Comparison of ENCODE assay signal across 9 cellular contexts in genomic region chr9:109903515-109904138, GRCh38.
A peak's percentile ranks its signal among the peaks of the same experiment; 100 is the strongest.
DNase-seq lines count a peak whose midpoint lies in the region; ATAC-seq, FAIRE-seq and TF ChIP-seq lines count a peak whose summit lies in the region.
"Had no signal": no experiment of that assay in that cellular context is flagged by ENCODE, and none has a peak within 500 bp of the region (broad histone marks: within the 10 kb centered on the region; RNA-seq: fewer than 3 reads in every experiment).

No MANE protein-coding gene starts in this region.

- in situ Hi-C loops in K562 (cut with MboI): loop anchor here (10.0 kb wide), 1 partner anchor 251 kb away; no protein-coding TSS in a partner anchor

- no peak overlapping the region for H3K9ac ChIP-seq in K562 (ENCODE audit: insufficient read depth in 1 of 2, low read depth in 2 of 2, low read length in 2 of 2)

- no peak overlapping the region for H3K4me2 ChIP-seq in K562 (ENCODE audit: insufficient read depth, low read length)

- peak; percentile 54 to 76 for TF ChIP-seq RAD21 in K562 (CRISPR knock-in tag; conservative IDR thresholded peaks at IDR 0.05 in 1 of 2, IDR thresholded peaks at IDR 0.05 in 1 of 2)

- ATAC-seq in GM18867 (IDR thresholded peaks at IDR 0.05; ENCODE audit: unreplicated experiment): peak; percentile 56
- ATAC-seq in K562: peak; percentile 93
- ATAC-seq in GM18520 (IDR thresholded peaks at IDR 0.05; ENCODE audit: unreplicated experiment): no peak

- H3K27ac ChIP-seq in K562 (ENCODE audit: extremely low read depth, low read depth, low read length): no peak overlapping the region
- H3K27ac ChIP-seq in iPS DF 6.9 (ENCODE audit: low read length): no peak overlapping the region
- H3K27ac ChIP-seq: neutrophil had no signal

- no peak for TF ChIP-seq POLR2A in K562 (conservative IDR thresholded peaks at IDR 0.05)

- no peaks in the 10 kb centered on the region; the same call in 1 of the 2 replicates for H4K20me1 ChIP-seq in K562 (replicated peaks; ENCODE audit: control insufficient read depth, insufficient read depth, low read length)

- no peak overlapping the region for H3K4me3 ChIP-seq in K562
- no peak overlapping the region for H3K4me3 ChIP-seq in iPS DF 6.9 (ENCODE audit: low read length)

- H3K9me3 ChIP-seq in K562 (replicated peaks; ENCODE audit: control insufficient read depth, insufficient read depth, low read depth, low read length) (no peaks in the 10 kb centered on the region), iPS DF 6.9 (ENCODE audit: control insufficient read depth, insufficient read depth, low read length) (no peaks in the 10 kb centered on the region)
- H3K9me3 ChIP-seq: neutrophil had no signal

- peak; percentile 65 to 80 (median 72) for TF ChIP-seq CTCF in K562 (IDR thresholded peaks at IDR 0.05 in 2 of 3, conservative IDR thresholded peaks at IDR 0.05 in 1 of 3; ENCODE audit: insufficient read depth in 2 of 3, low read depth in 1 of 3, low read length in 3 of 3)

- BruUV-seq in K562 (replicated peaks; lab: Mats Ljungman, UMichigan): no TSS peak

- WGBS in K562 (ENCODE audit: insufficient coverage, low coverage, missing lambda C conversion rate): 0% methylated on average over 2 of the region's 2 CpGs
- no CpG with 5 or more reads among the region's 2 CpGs for WGBS in iPS DF 6.9 (ENCODE audit: insufficient coverage, insufficient read length)

- intact Hi-C loops in K562 (cut with micrococcal nuclease): loop anchor here (1.0 to 10.0 kb wide), 4 partner anchors 155 to 721 kb away; no protein-coding TSS in a partner anchor

- no peak overlapping the region for H2AFZ ChIP-seq in K562 (ENCODE audit: low read depth, low read length)

- POLR2A ChIA-PET in K562 (lab: Yijun Ruan, JAX): interaction anchor here (0.6 to 1.0 kb wide), 2 partner anchors 154 to 158 kb away, joined by 3 to 5 read pairs; no protein-coding TSS in a partner anchor

- no peaks in the 10 kb centered on the region for H3K9me1 ChIP-seq in K562 (ENCODE audit: control insufficient read depth, insufficient read depth, low read length)

- H3K27me3 ChIP-seq in K562 (ENCODE audit: control insufficient read depth in 2 of 2, insufficient read depth in 2 of 2, low read length in 2 of 2) (no peaks in the 10 kb centered on the region), iPS DF 6.9 (ENCODE audit: control insufficient read depth, insufficient read depth, low read length) (no peaks in the 10 kb centered on the region)
- H3K27me3 ChIP-seq: neutrophil had no signal

- no peaks in the 10 kb centered on the region for H3K79me2 ChIP-seq in K562 (ENCODE audit: control insufficient read depth, insufficient read depth, low read length)

- CTCF ChIA-PET in K562 (lab: Yijun Ruan, JAX; ENCODE audit: low intra/inter-chr PET ratio): interaction anchor here (0.7 to 1.9 kb wide), 3 partner anchors 8 to 314 kb away, joined by 3 to 8 read pairs (median 5); no protein-coding TSS in a partner anchor

- peak; percentile 86 for FAIRE-seq in K562 (lab: Jason Lieb, UNC)

- DNase-seq in AG08396 (ENCODE audit: low spot score) (peak; percentile 52), NCI-H1105 (lab: John Stamatoyannopoulos, UW) (peak; percentile 63), T-helper 2 cell (peak in 3 of 5 experiments; percentile 35 to 83 (median 39)), K562 (ENCODE audit: extremely low read depth in 1 of 4, low spot score in 3 of 4) (peak; percentile 50 to 68 (median 64)), iPS DF 6.9 (ENCODE audit: low read depth, low spot score) (peak; percentile 31)
- DNase-seq in stimulated activated CD4-positive, alpha-beta T cell treated with anti-CD3 and anti-CD28 coated beads, Interleukin-1b, Interleukin-23, amount 100 ng/mL, for 4 hours (ENCODE audit: low read depth in 2 of 2): peak; percentile 14 to 43

- TF ChIP-seq EP300 in K562 (IDR thresholded peaks at IDR 0.05; ENCODE audit: low read length): no peak

- H3K4me1 ChIP-seq in K562 (replicated peaks in 1 of 2; ENCODE audit: control insufficient read depth in 2 of 2, insufficient read depth in 2 of 2, low read length in 2 of 2) (no peaks in the 10 kb centered on the region), iPS DF 6.9 (ENCODE audit: control insufficient read depth, insufficient read depth, low read length) (no peaks in the 10 kb centered on the region)

- H3K36me3 ChIP-seq in K562 (ENCODE audit: control insufficient read depth, insufficient read depth, low read length): no peaks in the 10 kb centered on the region
- no peaks in the 10 kb centered on the region for H3K36me3 ChIP-seq in iPS DF 6.9 (ENCODE audit: control insufficient read depth, insufficient read depth, low read length)
- H3K36me3 ChIP-seq: neutrophil had no signal

TF ChIP-seq in K562, 482 proteins besides CTCF, POLR2A, EP300 and RAD21:
- TF ChIP-seq STAG1 (CRISPR knock-in tag; IDR thresholded peaks at IDR 0.05; ENCODE audit: borderline replicate concordance) (peak; percentile 16; the same call in 1 of the 2 replicates), SMC3 (conservative IDR thresholded peaks at IDR 0.05; ENCODE audit: insufficient read depth, low read depth, low read length) (peak; percentile 69), NRF1 (conservative IDR thresholded peaks at IDR 0.05 in 1 of 2, IDR thresholded peaks at IDR 0.05 in 1 of 2) (no peak), ZNF384 (IDR thresholded peaks at IDR 0.05; ENCODE audit: low read depth, low read length) (peak; percentile 95), ZFP1 (CRISPR knock-in tag; IDR thresholded peaks at IDR 0.05) (no peak), MYC (IDR thresholded peaks at IDR 0.05; ENCODE audit: low read depth, low read length) (peak; percentile 52; the same call in 1 of the 2 replicates), MYC (CRISPR knock-in tag; IDR thresholded peaks at IDR 0.05; ENCODE audit: borderline replicate concordance, low read depth) (no peak), NR2F6 (CRISPR knock-in tag; IDR thresholded peaks at IDR 0.05) (no peak), RCOR1 (IDR thresholded peaks at IDR 0.05; ENCODE audit: borderline replicate concordance in 1 of 2, low read depth in 2 of 2, low read length in 2 of 2) (0 out of 4 replicates have a peak, but pooled peaks of 1 of the 2 experiments have one; percentile 17), ZBTB12 (CRISPR knock-in tag; IDR thresholded peaks at IDR 0.05) (no peak), CEBPB (tag; IDR thresholded peaks at IDR 0.05) (peak; percentile 46), PHF21A (IDR thresholded peaks at IDR 0.05; ENCODE audit: borderline replicate concordance, low read depth) (0 out of 2 replicates have a peak, but pooled peaks have one; percentile 65)
